In genomic region chr11:69867076-69868002, GRCh38 we compare ENCODE assay signal across 15 cellular contexts. TPM values are rescaled to one million over a fixed set of nuclear protein-coding genes. Genes with fewer than 3 reads are reported as not detected.
A peak's percentile ranks its signal among the peaks of the same experiment; 100 is the strongest.
DNase-seq lines count a peak whose midpoint lies in the region; ATAC-seq and TF ChIP-seq lines count a peak whose summit lies in the region.
"Had no signal": no experiment of that assay in that cellular context is flagged by ENCODE, and none has a peak within 500 bp of the region (broad histone marks: within the 10 kb centered on the region; RNA-seq: fewer than 3 reads in every experiment).

No MANE protein-coding gene starts in this region.

- DNase-seq in GM23338 (ENCODE audit: low spot score) (no peak), MG63 (peak; percentile 73), fibroblast of mammary gland (ENCODE audit: low read depth) (peak; percentile 22), posterior vena cava (ENCODE audit: low spot score) (peak; percentile 82), mesothelial cell of epicardium (ENCODE audit: low spot score in 2 of 2, unreplicated experiment in 2 of 2) (no peak)
- DNase-seq: NCI-H1048; NCI-H526 treated with DMSO at 0.1 percent for 48 hours; ovary; stimulated activated CD4-positive, alpha-beta T cell treated with anti-CD3 and anti-CD28 coated beads, Interleukin-4, amount 100 ng/mL, for 24 hours; stomach had no signal

- H3K4me3 Mint-ChIP-seq in GM23338 = no peak overlapping the region
- no peak overlapping the region for H3K4me3 Mint-ChIP-seq in mesothelial cell of epicardium

- H3K4me2 ChIP-seq in GM23338 = no peak overlapping the region

- peaks cover 7% of the 10 kb centered on the region for H3K9me3 Mint-ChIP-seq in GM23338
- H3K9me3 Mint-ChIP-seq in mesothelial cell of epicardium = no peaks in the 10 kb centered on the region

- no peaks in the 10 kb centered on the region for H3K27me3 ChIP-seq in GM23338 (ENCODE audit: insufficient read depth)
- H3K27me3 ChIP-seq in MG63 = no peaks in the 10 kb centered on the region
- H3K27me3 ChIP-seq: cardiac muscle cell, ovary had no signal

- H3K27me3 Mint-ChIP-seq in GM23338 (ENCODE audit: insufficient read depth, low read depth, poor library complexity) = peaks cover 7% of the 10 kb centered on the region
- peaks cover 6% of the 10 kb centered on the region for H3K27me3 Mint-ChIP-seq in mesothelial cell of epicardium (ENCODE audit: low read depth)

- H3K4me3 ChIP-seq in GM23338 = no peak overlapping the region
- no peak overlapping the region for H3K4me3 ChIP-seq in MG63
- H3K4me3 ChIP-seq in fibroblast of mammary gland (ENCODE audit: control insufficient read depth, low read depth, low read length) = no peak overlapping the region
- H3K4me3 ChIP-seq: cardiac muscle cell, ovary, stomach had no signal

- H3K4me1 Mint-ChIP-seq in GM23338 (peaks cover 23% of the 10 kb centered on the region), mesothelial cell of epicardium (no peaks in the 10 kb centered on the region)

- H3K27ac Mint-ChIP-seq in GM23338 (no peak overlapping the region), mesothelial cell of epicardium (no peak overlapping the region)

- H3K36me3 ChIP-seq in GM23338 (ENCODE audit: insufficient read depth) = no peaks in the 10 kb centered on the region
- no peaks in the 10 kb centered on the region for H3K36me3 ChIP-seq in MG63
- H3K36me3 ChIP-seq: cardiac muscle cell, ovary, stomach had no signal

- no peaks in the 10 kb centered on the region for H3K9me3 ChIP-seq in MG63
- H3K9me3 ChIP-seq: ovary, stomach had no signal

- intact Hi-C loops in posterior vena cava (cut with DNase I) = no loop called here

- no peaks in the 10 kb centered on the region; the same call in 1 of the 2 replicates for H3K4me1 ChIP-seq in GM23338 (ENCODE audit: insufficient read depth)
- H3K4me1 ChIP-seq: stomach had no signal

- H3K27ac ChIP-seq in GM23338 (ENCODE audit: low read depth) = no peak overlapping the region
- H3K27ac ChIP-seq: cardiac muscle cell, ovary, stomach had no signal

- H3K36me3 Mint-ChIP-seq in GM23338 (ENCODE audit: low read depth) (no peaks in the 10 kb centered on the region; the same call in 2 of the 3 replicates), mesothelial cell of epicardium (no peaks in the 10 kb centered on the region)

- no peaks in the 10 kb centered on the region for H3K9me2 ChIP-seq in GM23338 (ENCODE audit: insufficient read depth)

- peak overlapping the region; percentile 91 for H2AFZ ChIP-seq in GM23338

- 0 out of 2 replicates have a peak, but pooled peaks cover 2% of the 10 kb centered on the region for H3F3A ChIP-seq in GM23338 (replicated peaks; ENCODE audit: low read depth)

- ATAC-seq in GM23338 = peak; percentile 30
- ATAC-seq in GM21576 (IDR thresholded peaks at IDR 0.05; ENCODE audit: unreplicated experiment) = no peak
- no peak for ATAC-seq in HG02840 (IDR thresholded peaks at IDR 0.05; ENCODE audit: low FRiP score, unreplicated experiment)
- ATAC-seq: activated CD4-positive, CD25-positive, alpha-beta regulatory T cell treated with anti-CD3 and anti-CD28 coated beads, Interleukin-2, amount 50 U/mL, for 24 hours; esophagus mucosa had no signal

- H3K79me2 ChIP-seq in GM23338 (replicated peaks; ENCODE audit: insufficient read depth) = no peaks in the 10 kb centered on the region

- TF ChIP-seq CTCF in GM23338 (conservative IDR thresholded peaks at IDR 0.05; ENCODE audit: low read depth in 2 of 2) = no peak
- TF ChIP-seq CTCF in fibroblast of mammary gland (conservative IDR thresholded peaks at IDR 0.05; ENCODE audit: control insufficient read depth, insufficient read depth, low read depth, low read length) = no peak
- TF ChIP-seq CTCF in mesothelial cell of epicardium (IDR thresholded peaks at IDR 0.05; ENCODE audit: unreplicated experiment) = no peak

- H4K20me1 ChIP-seq in GM23338 (replicated peaks; ENCODE audit: insufficient read depth) = no peaks in the 10 kb centered on the region

TF ChIP-seq in GM23338, 12 proteins besides CTCF, POLR2A, EP300 and RAD21:
- TF ChIP-seq EZH2phosphoT487 (IDR thresholded peaks at IDR 0.05; ENCODE audit: unreplicated experiment) (no peak), ETS1 (IDR thresholded peaks at IDR 0.05) (no peak)

RNA-seq across cellular contexts. Expression of gene FGF3, which starts 48.1 kb away (rescaled TPM):
- 1.2 TPM in 1 of 2 replicates, not detected in the other for total RNA-seq in GM23338 (2014; rRNA removed; shearing (Covaris generic))
- not detected in 2 replicates for polyA plus RNA-seq in GM23338 (2016; fragmentation: Nextera tagmentation; extraction: Ambion mirVana)
- total RNA-seq in MG63 (2014; rRNA removed; shearing (Covaris generic); ENCODE audit: low replicate concordance) = not detected in 2 replicates
- total RNA-seq in posterior vena cava (not detected), mesothelial cell of epicardium (not detected in 3 replicates)
- total RNA-seq: esophagus mucosa, ovary, stomach had no signal
- polyA plus RNA-seq: cardiac muscle cell, ovary, stomach had no signal

Comparison
In these comparisons a context has a peak if more than half of its experiments do, and no peak if none do; other contexts are left out.
1. DNase-seq: peak in MG63 (single experiment), fibroblast of mammary gland (single experiment) and posterior vena cava (single experiment); none in GM23338 (single experiment) and mesothelial cell of epicardium (0 of 2).